ENCODE assay signal across 15 cellular contexts in genomic region chr6:5099537-5099936, GRCh38. TPM values are rescaled to one million over a fixed set of nuclear protein-coding genes. Genes with fewer than 3 reads are reported as not detected.
"Had no signal": no experiment of that assay in that cellular context is flagged by ENCODE, and none has a peak within 500 bp of the region (broad histone marks: within the 10 kb centered on the region; RNA-seq: fewer than 3 reads in every experiment).

No MANE protein-coding gene starts in this region.

- H3K27me3 Mint-ChIP-seq: activated CD4-positive, alpha-beta T cell treated with anti-CD3 and anti-CD28 coated beads, Interleukin-2, amount 10 ng/mL, durations not matched to agents 7 days and 5 days; dendritic cell treated with granulocyte-macrophage colony-stimulating factor and Interleukin-4, amounts not matched to agents 40 ng/mL and 50 ng/mL, for 4 days; stimulated activated naive B cell treated with anti-CD40 and anti-IgM and Interleukin-4, amounts not matched to agents 10 μg/mL and 1 μg/mL and 100 μg/mL, for 72 hours had no signal

- H3K27ac Mint-ChIP-seq: activated CD4-positive, alpha-beta T cell treated with anti-CD3 and anti-CD28 coated beads, Interleukin-2, amount 10 ng/mL, durations not matched to agents 7 days and 5 days; activated naive CD4-positive, alpha-beta T cell treated with anti-CD3 and anti-CD28 coated beads, Interleukin-2, amount 50 U/mL, for 72 hours; dendritic cell treated with granulocyte-macrophage colony-stimulating factor and Interleukin-4, amounts not matched to agents 40 ng/mL and 50 ng/mL, for 4 days; stimulated activated naive B cell treated with anti-CD40 and anti-IgM and Interleukin-4, amounts not matched to agents 10 μg/mL and 1 μg/mL and 100 μg/mL, for 72 hours; T-helper 1 cell treated with Interleukin-12 subunit alpha and Interleukin-12 subunit beta and Interleukin-4 antibody, amounts not matched to agents 30 μg/mL and 1 μg/mL, for 36 hours had no signal

- H3K9me3 Mint-ChIP-seq: activated CD4-positive, alpha-beta T cell treated with anti-CD3 and anti-CD28 coated beads, Interleukin-2, amount 10 ng/mL, durations not matched to agents 7 days and 5 days; activated naive CD4-positive, alpha-beta T cell treated with anti-CD3 and anti-CD28 coated beads, Interleukin-2, amount 50 U/mL, for 72 hours; dendritic cell treated with granulocyte-macrophage colony-stimulating factor and Interleukin-4, amounts not matched to agents 40 ng/mL and 50 ng/mL, for 4 days; stimulated activated naive B cell treated with anti-CD40 and anti-IgM and Interleukin-4, amounts not matched to agents 10 μg/mL and 1 μg/mL and 100 μg/mL, for 72 hours; T-helper 1 cell treated with Interleukin-12 subunit alpha and Interleukin-12 subunit beta and Interleukin-4 antibody, amounts not matched to agents 30 μg/mL and 1 μg/mL, for 36 hours had no signal

- H3K4me1 Mint-ChIP-seq: activated CD4-positive, alpha-beta T cell treated with anti-CD3 and anti-CD28 coated beads, Interleukin-2, amount 10 ng/mL, durations not matched to agents 7 days and 5 days had no signal

- H3K36me3 ChIP-seq: adrenal gland, cardiac muscle cell, esophagus squamous epithelium, thyroid gland had no signal

- DNase-seq: activated CD4-positive, alpha-beta T cell treated with anti-CD3 and anti-CD28 coated beads, Interleukin-2, amount 10 ng/mL, durations not matched to agents 7 days and 5 days; activated gamma-delta T cell; effector CD8-positive, alpha-beta T cell; esophagus squamous epithelium; occipital lobe; stimulated activated naive B cell treated with anti-CD40 and anti-IgM and Interleukin-4, amounts not matched to agents 10 μg/mL and 1 μg/mL and 100 μg/mL, for 72 hours; thyroid gland had no signal

- H3K27me3 ChIP-seq: adrenal gland, cardiac muscle cell, esophagus squamous epithelium, hepatocyte, thyroid gland had no signal

- H2AFZ ChIP-seq: hepatocyte had no signal

- H3K27ac ChIP-seq: adrenal gland, cardiac muscle cell, esophagus squamous epithelium, hepatocyte, thyroid gland had no signal

- H3K4me3 Mint-ChIP-seq: activated CD4-positive, alpha-beta T cell treated with anti-CD3 and anti-CD28 coated beads, Interleukin-2, amount 10 ng/mL, durations not matched to agents 7 days and 5 days; dendritic cell treated with granulocyte-macrophage colony-stimulating factor and Interleukin-4, amounts not matched to agents 40 ng/mL and 50 ng/mL, for 4 days; stimulated activated naive B cell treated with anti-CD40 and anti-IgM and Interleukin-4, amounts not matched to agents 10 μg/mL and 1 μg/mL and 100 μg/mL, for 72 hours; T-helper 1 cell treated with Interleukin-12 subunit alpha and Interleukin-12 subunit beta and Interleukin-4 antibody, amounts not matched to agents 30 μg/mL and 1 μg/mL, for 36 hours had no signal

- H3K4me2 ChIP-seq: hepatocyte had no signal

- H3K4me1 ChIP-seq: adrenal gland, esophagus squamous epithelium, thyroid gland had no signal

- H3K4me3 ChIP-seq: adrenal gland, cardiac muscle cell, esophagus squamous epithelium, hepatocyte, lung, thyroid gland had no signal

- H3K79me2 ChIP-seq: hepatocyte had no signal

- H3K9me3 ChIP-seq: adrenal gland, esophagus squamous epithelium, thyroid gland had no signal

RNA-seq across cellular contexts. Expression of gene PPP1R3G, which starts 14.4 kb away (rescaled TPM):
- polyA plus RNA-seq: neural cell had no signal
